ENCODE assay signal across 17 cellular contexts in genomic region chr16:69127966-69128510, GRCh38.
"Had no signal": no experiment of that assay in that cellular context is flagged by ENCODE, and none has a peak within 500 bp of the region (broad histone marks: within the 10 kb centered on the region; RNA-seq: fewer than 3 reads in every experiment).

No MANE protein-coding gene starts in this region.

- H3K27ac Mint-ChIP-seq: activated CD4-positive, alpha-beta memory T cell treated with anti-CD3 and anti-CD28 coated beads for 36 hours had no signal

- H3K27me3 ChIP-seq: body of pancreas, colonic mucosa, right lobe of liver, spleen had no signal

- H3K9me3 ChIP-seq: body of pancreas, colonic mucosa, left ventricle myocardium inferior, right lobe of liver, spleen had no signal

- H3K9me3 Mint-ChIP-seq: activated CD4-positive, alpha-beta memory T cell treated with anti-CD3 and anti-CD28 coated beads for 36 hours; memory B cell; natural killer cell treated with Interleukin-12 subunit alpha and Interleukin-12 subunit beta and Interleukin-15 and Interleukin-18, amount 100 ng/mL, for 72 hours had no signal

- H3K4me3 Mint-ChIP-seq: activated CD4-positive, alpha-beta memory T cell treated with anti-CD3 and anti-CD28 coated beads for 36 hours; activated CD4-positive, alpha-beta T cell treated with anti-CD3 and anti-CD28 coated beads for 36 hours; memory B cell; natural killer cell treated with Interleukin-12 subunit alpha and Interleukin-12 subunit beta and Interleukin-15 and Interleukin-18, amount 100 ng/mL, for 72 hours had no signal

- H3K36me3 ChIP-seq: colonic mucosa, right lobe of liver had no signal

- FAIRE-seq: endometrium, islet of Langerhans, urothelium cell line had no signal

- H3K27me3 Mint-ChIP-seq: activated CD4-positive, alpha-beta memory T cell treated with anti-CD3 and anti-CD28 coated beads for 36 hours; activated CD4-positive, alpha-beta T cell treated with anti-CD3 and anti-CD28 coated beads for 36 hours; memory B cell; natural killer cell treated with Interleukin-12 subunit alpha and Interleukin-12 subunit beta and Interleukin-15 and Interleukin-18, amount 100 ng/mL, for 72 hours had no signal

- H3K4me3 ChIP-seq: body of pancreas, colonic mucosa, left ventricle myocardium inferior, right lobe of liver, spleen had no signal

- H3K27ac ChIP-seq: body of pancreas, colonic mucosa, left ventricle myocardium inferior, right lobe of liver, spleen had no signal

- DNase-seq: activated CD4-positive, alpha-beta memory T cell treated with anti-CD3 and anti-CD28 coated beads for 36 hours; activated CD4-positive, alpha-beta T cell treated with anti-CD3 and anti-CD28 coated beads for 36 hours; activated CD8-positive, alpha-beta memory T cell treated with anti-CD3 and anti-CD28 coated beads, Interleukin-2, amount 50 U/mL, for 4 hours; activated naive CD4-positive, alpha-beta T cell treated with Interleukin-2 at 50 U/mL for 16 hours; amygdala; body of pancreas; caudate nucleus; colonic mucosa; left ventricle myocardium inferior; T-helper 2 cell had no signal
